Comparison of ENCODE assay signal across 8 cellular contexts in genomic region chr14:77033622-77034521, GRCh38. TPM values are rescaled to one million over a fixed set of nuclear protein-coding genes. Genes with fewer than 3 reads are reported as not detected.
A peak's percentile ranks its signal among the peaks of the same experiment; 100 is the strongest.
DNase-seq lines count a peak whose midpoint lies in the region; ATAC-seq, FAIRE-seq and TF ChIP-seq lines count a peak whose summit lies in the region.

No MANE protein-coding gene starts in this region.

- H3K9me3 ChIP-seq in GM12878 (replicated peaks; ENCODE audit: control insufficient read depth, insufficient read depth, low read length) (no peaks in the 10 kb centered on the region), iPS-15b (ENCODE audit: control insufficient read depth, insufficient read depth, low read length) (no peaks in the 10 kb centered on the region), skeletal muscle tissue (ENCODE audit: control insufficient read depth in 3 of 3, low read length in 3 of 3) (no peaks in the 10 kb centered on the region)

- in situ Hi-C loops in GM12878 (cut with MboI), result no loop called here

- no peaks in the 10 kb centered on the region for H3K36me3 ChIP-seq in GM12878 (ENCODE audit: control insufficient read depth in 2 of 2, insufficient read depth in 2 of 2, low read length in 1 of 2)
- no peaks in the 10 kb centered on the region for H3K36me3 ChIP-seq in iPS-15b (ENCODE audit: control insufficient read depth, insufficient read depth, low read length)
- H3K36me3 ChIP-seq in skeletal muscle tissue (ENCODE audit: control insufficient read depth in 3 of 3, insufficient read depth in 3 of 3, low read length in 3 of 3), result no peaks in the 10 kb centered on the region

- peak overlapping the region; percentile 97 for H3K4me2 ChIP-seq in GM12878 (ENCODE audit: control insufficient read depth, insufficient read depth)

- no peak for TF ChIP-seq CTCF in GM12878 (IDR thresholded peaks at IDR 0.05 in 2 of 3, conservative IDR thresholded peaks at IDR 0.05 in 1 of 3; ENCODE audit: control insufficient read depth in 2 of 3, extremely low read depth in 1 of 3, insufficient read depth in 1 of 3, low read depth in 3 of 3, low read length in 3 of 3)

- TF ChIP-seq EP300 in GM12878 (IDR thresholded peaks at IDR 0.05; ENCODE audit: borderline replicate concordance in 1 of 2, control insufficient read depth in 1 of 2, low read depth in 2 of 2, low read length in 2 of 2), result peak in 1 of 2 experiments; percentile 47; a peak in 3 of 4 replicates

- RAD21 ChIA-PET in GM12878 (lab: Charles Lee; ENCODE audit: unreplicated experiment), result interaction anchor here (0.8 to 3.2 kb wide), 13 partner anchors 9 to 119 kb away, joined by 3 to 27 read pairs (median 6); no protein-coding TSS in a partner anchor

- TF ChIP-seq POLR2A in GM15510 (IDR thresholded peaks at IDR 0.05; ENCODE audit: borderline replicate concordance, extremely low read depth, insufficient read length) (peak; percentile 79), GM12878 (IDR thresholded peaks at IDR 0.05; ENCODE audit: low read depth, low read length) (peak; percentile 85)

- ATAC-seq in HG02678 (IDR thresholded peaks at IDR 0.05; ENCODE audit: unreplicated experiment) (peak; percentile 73), GM12878 (peak; percentile 86)

- H3K4me3 ChIP-seq in GM12878, result peak overlapping the region; percentile 78
- H3K4me3 ChIP-seq in iPS-15b (ENCODE audit: low read depth, low read length), result peak overlapping the region; percentile 53
- H3K4me3 ChIP-seq in skeletal muscle tissue (ENCODE audit: low read length in 3 of 3), result peak overlapping the region; percentile 72 to 80 (median 76)

- FAIRE-seq in GM12878 (lab: Jason Lieb, UNC), result peak; percentile 84

- CTCF ChIA-PET in GM12878 (lab: Yijun Ruan, JAX), result interaction anchor here (0.7 to 3.3 kb wide), 6 partner anchors 12 to 121 kb away, joined by 3 to 11 read pairs (median 4); no protein-coding TSS in a partner anchor

- SMC1A ChIA-PET in GM12878 (lab: Charles Lee; ENCODE audit: uncharacterized antibody, unreplicated experiment), result interaction anchor here (0.8 to 11.2 kb wide), 8 partner anchors 9 to 121 kb away, joined by 3 to 133 read pairs (median 18); no protein-coding TSS in a partner anchor

- H3K27ac ChIP-seq in GM12878 (ENCODE audit: control insufficient read depth, insufficient read depth) (peak overlapping the region; percentile 99), skeletal muscle tissue (ENCODE audit: low read depth, low read length) (peak overlapping the region; percentile 99)

- H4K20me1 ChIP-seq in GM12878 (ENCODE audit: control insufficient read depth, insufficient read depth), result no peaks in the 10 kb centered on the region

- H3K9ac ChIP-seq in GM12878 (ENCODE audit: control insufficient read depth, insufficient read depth, low read length) (peak overlapping the region; percentile 94), iPS-15b (ENCODE audit: low read depth, low read length) (peak overlapping the region; percentile 70), skeletal muscle tissue (ENCODE audit: low read depth in 1 of 3, low read length in 3 of 3) (peak overlapping the region; percentile 88 to 95 (median 90))

- POLR2A ChIA-PET in GM12878 (lab: Charles Lee), result interaction anchor here (0.5 to 10.5 kb wide), 18 partner anchors 9 to 158 kb away, joined by 3 to 151 read pairs (median 4); no protein-coding TSS in a partner anchor

- 1% methylated on average over 33 of the region's 36 CpGs for WGBS in GM12878 (ENCODE audit: insufficient coverage, insufficient replicate concordance, low lambda C conversion rate, missing lambda C conversion rate)

- no peak for TF ChIP-seq RAD21 in GM12878 (IDR thresholded peaks at IDR 0.05; ENCODE audit: insufficient read depth, low read depth, low read length)

- no peak overlapping the region; the same call in 1 of the 2 replicates for H2AFZ ChIP-seq in GM12878 (ENCODE audit: control insufficient read depth, low read depth, low read length)

- peaks cover 10% of the 10 kb centered on the region for H3K79me2 ChIP-seq in GM12878 (ENCODE audit: control insufficient read depth, insufficient read depth, low read length)

- intact Hi-C loops in GM12878 (cut with micrococcal nuclease; ENCODE audit: unreplicated experiment), result no loop called here

- DNase-seq in NCI-H1105 treated with DMSO at 0.1 percent for 48 hours (lab: John Stamatoyannopoulos, UW), result peak; percentile 79
- peak; percentile 78 for DNase-seq in T-helper 9 cell
- peak; percentile 72 for DNase-seq in GM12878 (ENCODE audit: low read depth, low spot score)
- DNase-seq in pons (ENCODE audit: low spot score), result no peak

- H3K27me3 ChIP-seq in GM12878 (replicated peaks in 1 of 2; ENCODE audit: control insufficient read depth in 2 of 2, insufficient read depth in 2 of 2, low read length in 1 of 2) (no peaks in the 10 kb centered on the region), iPS-15b (ENCODE audit: control insufficient read depth, insufficient read depth, low read length) (peaks cover 3% of the 10 kb centered on the region), skeletal muscle tissue (ENCODE audit: control insufficient read depth in 3 of 3, insufficient read depth in 3 of 3, low read length in 3 of 3) (no peaks in the 10 kb centered on the region)

- BruUV-seq in GM12878 (replicated peaks; lab: Mats Ljungman, UMichigan), result no TSS peak

- peaks cover 61% of the 10 kb centered on the region for H3K4me1 ChIP-seq in GM12878 (ENCODE audit: control insufficient read depth, insufficient read depth, low read length)
- peaks cover 37% of the 10 kb centered on the region for H3K4me1 ChIP-seq in iPS-15b (ENCODE audit: control insufficient read depth, insufficient read depth, low read length)
- H3K4me1 ChIP-seq in skeletal muscle tissue (ENCODE audit: control insufficient read depth in 3 of 3, insufficient read depth in 3 of 3, low read length in 3 of 3), result peaks cover 57 to 73% (median 66%) of the 10 kb centered on the region in 3 donors

TF ChIP-seq in GM12878, 131 proteins besides CTCF, POLR2A, EP300 and RAD21 (continues in another document):
- peak; percentile 97 for TF ChIP-seq BACH1 (IDR thresholded peaks at IDR 0.05; ENCODE audit: borderline replicate concordance)
- no peak for TF ChIP-seq ZBTB11 (CRISPR knock-in tag; IDR thresholded peaks at IDR 0.05)
- TF ChIP-seq POLR2AphosphoS2 (IDR thresholded peaks at IDR 0.05; ENCODE audit: low read depth, low read length), result 0 out of 2 replicates have a peak, but pooled peaks have one; percentile 47
- TF ChIP-seq NKRF (conservative IDR thresholded peaks at IDR 0.05), result 0 out of 2 replicates have a peak, but pooled peaks have one; percentile 35

RNA-seq across cellular contexts. Expression of gene IRF2BPL, which starts 5.4 kb away (rescaled TPM):
- total RNA-seq in GM12878 (2013; cell fraction: nucleolus; rRNA removed), result 24.2 and 27.6 TPM in 2 replicates
- total RNA-seq in GM12878 (2014; rRNA removed) (19.1 and 22.8 TPM in 2 replicates), GM12878 (2014; rRNA removed; fragmentation: Illumina TruSeq; extraction: Trizol) (2.8 and 3.4 TPM in 2 replicates), GM12878 (2021) (33.3 and 34.5 TPM in 2 replicates), skeletal muscle tissue (20.9 TPM)
- 3.2 TPM for polyA plus RNA-seq in GM12878 (2011; ENCODE audit: low read depth)
- polyA plus RNA-seq in GM12878 (2011; rRNA removed) (8.3 and 9.7 TPM in 2 replicates), GM12878 (2014; fragmentation: Illumina TruSeq; extraction: Trizol) (1.6 and 2.9 TPM in 2 replicates), GM12878 (2014; fragmentation: Nextera tagmentation; extraction: Ambion mirVana) (1 to 10 TPM; 1.2 to 1.9 TPM), GM12878 (2014; rRNA removed) (11.6 and 14.4 TPM in 2 replicates), GM12878 (2016; fragmentation: Nextera tagmentation; extraction: Ambion mirVana) (1 to 10 TPM; 1.4 to 2.3 TPM)
- polyA plus RNA-seq in GM12878 (2011; cell fraction: cytosol; rRNA removed), result 11.4 and 14.5 TPM in 2 replicates
- 25.0 and 34.8 TPM in 2 replicates for polyA plus RNA-seq in GM12878 (2011; cell fraction: nucleus; rRNA removed)
- 13.7 and 15.9 TPM in 2 replicates for polyA plus RNA-seq in GM12878 (2012)
- 7.2 and 13.4 TPM in 2 replicates for polyA minus RNA-seq in GM12878 (2011; rRNA and poly(A)+ RNA removed)
- 19.1 and 23.4 TPM in 2 replicates for polyA minus RNA-seq in GM12878 (2011; cell fraction: cytosol; rRNA and poly(A)+ RNA removed)
- polyA minus RNA-seq in GM12878 (2011; cell fraction: nucleus; rRNA and poly(A)+ RNA removed), result 16.6 and 29.0 TPM in 2 replicates
